8 cellular contexts compared by ENCODE assay signal in the genomic region with DNA sequence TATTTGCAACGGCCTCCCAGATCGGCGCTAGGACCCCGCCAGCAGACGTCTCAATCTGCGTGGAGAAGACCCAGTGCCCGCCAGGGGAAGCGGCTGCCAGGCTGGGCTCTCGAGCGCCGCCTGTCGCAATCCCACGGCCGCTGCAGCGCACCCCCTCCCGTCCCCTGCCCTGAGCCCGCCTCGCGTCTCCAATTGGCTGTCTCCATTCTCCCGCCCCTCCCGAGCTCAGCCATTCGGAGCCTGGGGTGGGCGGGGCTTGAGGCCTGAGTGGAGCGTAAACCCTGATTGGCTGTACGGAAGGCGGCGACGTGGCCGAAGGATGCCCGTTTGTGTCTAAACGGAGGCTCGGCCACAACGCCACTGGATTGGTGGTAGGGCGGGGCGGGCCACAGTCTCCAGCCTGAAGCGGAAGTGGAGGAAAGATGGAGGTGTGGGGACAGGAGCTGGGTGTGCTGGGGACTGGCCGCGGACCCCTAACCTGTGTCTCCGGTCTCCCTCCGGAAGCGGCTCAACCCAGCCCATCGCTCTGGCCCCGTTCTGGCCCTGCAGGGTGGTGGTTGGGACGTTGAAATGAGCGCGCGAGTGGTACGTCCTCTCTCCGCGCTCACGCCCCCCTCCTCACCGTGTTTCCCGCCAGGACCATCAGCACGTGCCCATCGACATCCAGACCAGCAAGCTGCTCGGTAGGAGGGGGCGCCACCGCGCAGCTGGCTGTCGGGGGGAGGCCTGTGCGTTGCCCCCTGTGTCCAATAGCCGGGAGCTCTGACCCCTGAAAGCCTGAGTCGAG. TPM values are rescaled to one million over a fixed set of nuclear protein-coding genes. Genes with fewer than 3 reads are reported as not detected.
A peak's percentile ranks its signal among the peaks of the same experiment; 100 is the strongest.
DNase-seq lines count a peak whose midpoint lies in the region; FAIRE-seq and TF ChIP-seq lines count a peak whose summit lies in the region.

A gene with protein sequence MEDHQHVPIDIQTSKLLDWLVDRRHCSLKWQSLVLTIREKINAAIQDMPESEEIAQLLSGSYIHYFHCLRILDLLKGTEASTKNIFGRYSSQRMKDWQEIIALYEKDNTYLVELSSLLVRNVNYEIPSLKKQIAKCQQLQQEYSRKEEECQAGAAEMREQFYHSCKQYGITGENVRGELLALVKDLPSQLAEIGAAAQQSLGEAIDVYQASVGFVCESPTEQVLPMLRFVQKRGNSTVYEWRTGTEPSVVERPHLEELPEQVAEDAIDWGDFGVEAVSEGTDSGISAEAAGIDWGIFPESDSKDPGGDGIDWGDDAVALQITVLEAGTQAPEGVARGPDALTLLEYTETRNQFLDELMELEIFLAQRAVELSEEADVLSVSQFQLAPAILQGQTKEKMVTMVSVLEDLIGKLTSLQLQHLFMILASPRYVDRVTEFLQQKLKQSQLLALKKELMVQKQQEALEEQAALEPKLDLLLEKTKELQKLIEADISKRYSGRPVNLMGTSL (plus strand): TSS at position 389 of the 787 bp plus-strand sequence. CDS start 34 bp downstream, at position 423.

- H3K9ac ChIP-seq in MM.1S (ENCODE audit: low read length) (peak within 1 kb of the TSS; percentile 95), neural progenitor cell (no peak within 1 kb of the TSS), subcutaneous abdominal adipose tissue (ENCODE audit: low read length in 5 of 5) (peak within 1 kb of the TSS; percentile 26 to 86 (median 81))

- H3K4me1 Mint-ChIP-seq in neural progenitor cell, result peaks cover 19% of the 10 kb centered on the region

- FAIRE-seq in G401.6 (lab: Jason Lieb, UNC), result peak; percentile 99

- peak within 1 kb of the TSS; percentile 50 for H3K27ac Mint-ChIP-seq in neural progenitor cell

- H3F3A ChIP-seq in MM.1S (ENCODE audit: insufficient read depth, low read length), result peaks cover 3% of the 10 kb centered on the region; the same call in 1 of the 2 replicates
- peaks cover 8% of the 10 kb centered on the region for H3F3A ChIP-seq in neural progenitor cell (ENCODE audit: low read depth)

- in situ Hi-C loops in HAP-1 (cut with MboI; ENCODE audit: low sequenced_read_pairs), result no loop called here

- peaks cover 15% of the 10 kb centered on the region for H3K36me3 Mint-ChIP-seq in neural progenitor cell

- no peaks in the 10 kb centered on the region for H4K20me1 ChIP-seq in MM.1S (ENCODE audit: insufficient read depth, low read length)
- no peaks in the 10 kb centered on the region for H4K20me1 ChIP-seq in neural progenitor cell (ENCODE audit: low read depth)

- H3K27me3 ChIP-seq in HAP-1 (ENCODE audit: low read depth) (no peaks in the 10 kb centered on the region), MM.1S (replicated peaks; ENCODE audit: insufficient read depth, low read length) (no peaks in the 10 kb centered on the region), neural progenitor cell (no peaks in the 10 kb centered on the region), subcutaneous abdominal adipose tissue (ENCODE audit: control insufficient read depth in 5 of 5, insufficient read depth in 4 of 5, low read length in 5 of 5) (no peaks in the 10 kb centered on the region)

- H3K9me3 ChIP-seq in HAP-1 (no peaks in the 10 kb centered on the region), MM.1S (replicated peaks; ENCODE audit: insufficient read depth, low read length) (no peaks in the 10 kb centered on the region), neural progenitor cell (ENCODE audit: low read depth) (no peaks in the 10 kb centered on the region), subcutaneous abdominal adipose tissue (ENCODE audit: control insufficient read depth in 5 of 5, low read length in 5 of 5) (no peaks in the 10 kb centered on the region)

- peak within 1 kb of the TSS; percentile 93 for H3K4me3 Mint-ChIP-seq in neural progenitor cell

- TF ChIP-seq CTCF in MM.1S (IDR thresholded peaks at IDR 0.05; ENCODE audit: low read length), result peak; percentile 96
- peak; percentile 93 for TF ChIP-seq CTCF in foreskin fibroblast (IDR thresholded peaks at IDR 0.05; ENCODE audit: low read depth, low read length)
- TF ChIP-seq CTCF in neural progenitor cell (IDR thresholded peaks at IDR 0.05), result peak; percentile 77

- DNase-seq in HAP-1 (ENCODE audit: low spot score in 2 of 2) (peak; percentile 98 to 100), MM.1S (peak; percentile 99), SIG-M5 treated with dmso at 0.1 percent for 504 hours (lab: John Stamatoyannopoulos, UW; ENCODE audit: unreplicated experiment) (peak; percentile 100), foreskin fibroblast (peak; percentile 99 to 100), neural progenitor cell (ENCODE audit: low spot score) (peak; percentile 100)
- peak; percentile 98 for DNase-seq in activated gamma-delta T cell treated with anti-CD3 and anti-CD28 coated beads, Interleukin-2, amount 50 U/mL, for 16 hours (ENCODE audit: low read depth)

- H3K9me3 Mint-ChIP-seq in neural progenitor cell, result no peaks in the 10 kb centered on the region

- H3K27me3 Mint-ChIP-seq in neural progenitor cell (ENCODE audit: insufficient read depth, low read depth), result peaks cover 5% of the 10 kb centered on the region

- H3K36me3 ChIP-seq in HAP-1 (replicated peaks) (peaks cover 29% of the 10 kb centered on the region), MM.1S (replicated peaks; ENCODE audit: insufficient read depth, low read length) (no peaks in the 10 kb centered on the region), neural progenitor cell (no peaks in the 10 kb centered on the region), subcutaneous abdominal adipose tissue (ENCODE audit: control insufficient read depth in 5 of 5, insufficient read depth in 5 of 5, low read length in 5 of 5) (peaks cover 2 to 26% (median 24%) of the 10 kb centered on the region in 5 donors)

- no peaks in the 10 kb centered on the region for H3K9me2 ChIP-seq in MM.1S (replicated peaks; ENCODE audit: insufficient read depth, low read length)

- H3K79me2 ChIP-seq in MM.1S (ENCODE audit: low read length) (peaks cover 25% of the 10 kb centered on the region), neural progenitor cell (ENCODE audit: low read depth) (peaks cover 15% of the 10 kb centered on the region)

- H3K4me1 ChIP-seq in HAP-1 (peaks cover 6% of the 10 kb centered on the region), MM.1S (ENCODE audit: low read length) (peaks cover 17% of the 10 kb centered on the region), neural progenitor cell (peaks cover 13% of the 10 kb centered on the region), subcutaneous abdominal adipose tissue (ENCODE audit: control insufficient read depth in 5 of 5, insufficient read depth in 5 of 5, low read length in 5 of 5) (peaks cover 0 to 21% (median 20%) of the 10 kb centered on the region in 5 donors)

- H3K27ac ChIP-seq in MM.1S (ENCODE audit: low read length) (peak within 1 kb of the TSS; percentile 73), neural progenitor cell (no peak within 1 kb of the TSS), subcutaneous abdominal adipose tissue (ENCODE audit: low read depth, low read length) (peak within 1 kb of the TSS; percentile 30)

- H3K4me3 ChIP-seq in HAP-1 (peak within 1 kb of the TSS; percentile 56), MM.1S (ENCODE audit: low read length) (peak within 1 kb of the TSS; percentile 100), foreskin fibroblast (ENCODE audit: low read depth in 1 of 2, low read length in 2 of 2) (peak within 1 kb of the TSS; percentile 98 to 100), neural progenitor cell (peak within 1 kb of the TSS; percentile 56), subcutaneous abdominal adipose tissue (ENCODE audit: low read depth in 1 of 5, low read length in 5 of 5) (peak within 1 kb of the TSS; percentile 72 to 100 (median 95))

- H3K4me2 ChIP-seq in MM.1S (ENCODE audit: low read depth, low read length) (peak within 1 kb of the TSS; percentile 99), neural progenitor cell (peak within 1 kb of the TSS; percentile 75)

- H2AFZ ChIP-seq in MM.1S (ENCODE audit: low read length) (peak within 1 kb of the TSS; percentile 96), neural progenitor cell (replicated peaks) (peak within 1 kb of the TSS; percentile 97)

RNA-seq across cellular contexts. Expression of the gene that starts here (rescaled TPM):
- 104 and 168 TPM in 2 replicates for total RNA-seq in neural progenitor cell (ENCODE audit: low replicate concordance)
